9 cellular contexts compared by ENCODE assay signal in the genomic region with DNA sequence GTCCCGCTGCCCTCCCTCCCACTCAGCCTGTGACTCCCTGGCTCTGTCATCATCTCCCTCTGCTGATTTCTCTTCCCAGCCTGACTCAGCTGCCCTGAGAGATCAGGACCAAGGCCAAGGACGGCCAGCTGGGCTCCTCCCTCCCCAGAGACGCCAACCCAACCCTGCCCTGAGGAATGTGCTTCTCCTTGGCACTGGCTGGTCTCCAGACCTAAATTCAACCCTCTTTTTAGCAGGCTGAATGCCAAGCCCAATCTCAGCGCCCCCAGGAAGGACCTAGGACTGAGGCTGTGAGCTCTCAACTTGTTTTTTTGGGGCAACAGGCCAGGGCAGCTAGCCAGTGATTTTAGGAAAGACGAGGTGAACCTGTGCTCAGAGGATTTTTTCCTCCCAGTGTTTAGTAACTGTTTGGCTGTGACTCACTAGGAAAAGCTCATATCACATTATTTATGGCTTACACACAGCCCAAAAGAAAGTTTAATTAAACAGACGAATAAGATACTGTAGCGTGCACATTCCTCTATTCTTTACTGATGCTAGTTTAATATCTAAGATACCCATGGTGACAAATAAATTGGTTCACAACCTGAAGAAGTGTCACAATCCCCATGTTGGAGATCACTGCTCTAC. TPM values are rescaled to one million over a fixed set of nuclear protein-coding genes. Genes with fewer than 3 reads are reported as not detected.
DNase-seq lines count a peak whose midpoint lies in the region; ATAC-seq and TF ChIP-seq lines count a peak whose summit lies in the region.
"Had no signal": no experiment of that assay in that cellular context is flagged by ENCODE, and none has a peak within 500 bp of the region (broad histone marks: within the 10 kb centered on the region; RNA-seq: fewer than 3 reads in every experiment).

No MANE protein-coding gene starts in this region.

- intact Hi-C loops in PC-9 (cut with micrococcal nuclease; ENCODE audit: unreplicated experiment): loop anchor here (1.0 to 2.0 kb wide), 4 partner anchors 10 to 41 kb away; no protein-coding TSS in a partner anchor

- no peak overlapping the region for H3K4me3 ChIP-seq in PC-9

- H3K4me2 ChIP-seq in PC-9: peak overlapping the region; percentile 66

- no peaks in the 10 kb centered on the region for H3K9me3 ChIP-seq in PC-9 (ENCODE audit: insufficient read depth, low read depth)

- no peaks in the 10 kb centered on the region for H3K79me2 ChIP-seq in PC-9 (ENCODE audit: low read depth)

- peak overlapping the region; percentile 84 for H3K27ac ChIP-seq in PC-9

- peak; percentile 89 for ATAC-seq in esophagus mucosa
- ATAC-seq in omental fat pad (ENCODE audit: low FRiP score): peak; percentile 96
- no peak for ATAC-seq in HG02678 (IDR thresholded peaks at IDR 0.05; ENCODE audit: unreplicated experiment)
- no peak for ATAC-seq in HG03097 (IDR thresholded peaks at IDR 0.05; ENCODE audit: low FRiP score, unreplicated experiment)

- no peaks in the 10 kb centered on the region for H3K9me2 ChIP-seq in PC-9 (ENCODE audit: insufficient read depth)

- POLR2A ChIA-PET in PC-9 (lab: Charles Lee; ENCODE audit: unreplicated experiment): interaction anchor here (0.5 to 1.2 kb wide), 9 partner anchors 10 to 170 kb away, joined by 3 to 13 read pairs (median 4); no protein-coding TSS in a partner anchor

- peak; percentile 60 for DNase-seq in EH (ENCODE audit: low read depth)
- peak; percentile 95 to 99 for DNase-seq in PC-9
- DNase-seq in omental fat pad (ENCODE audit: low spot score): peak; percentile 35
- no peak for DNase-seq in cortex of kidney (lab: John Stamatoyannopoulos, UW)
- DNase-seq in globus pallidus (ENCODE audit: low spot score): no peak
- DNase-seq: DND-41 had no signal

- no peaks in the 10 kb centered on the region for H3K36me3 ChIP-seq in PC-9 (ENCODE audit: low read depth)

- H3K4me1 ChIP-seq in PC-9 (replicated peaks; ENCODE audit: insufficient read depth): peaks cover 66% of the 10 kb centered on the region

- no peaks in the 10 kb centered on the region for H4K20me1 ChIP-seq in PC-9 (ENCODE audit: insufficient read depth)

- BruUV-seq in PC-9 (replicated peaks; lab: Mats Ljungman, UMichigan): no TSS peak

- no peaks in the 10 kb centered on the region for H3K27me3 ChIP-seq in PC-9 (ENCODE audit: insufficient read depth, low read depth)

- no peak overlapping the region for H2AFZ ChIP-seq in PC-9

- H3F3A ChIP-seq in PC-9 (ENCODE audit: insufficient read depth, low read depth): peaks cover 53% of the 10 kb centered on the region

- TF ChIP-seq CTCF in PC-9 (conservative IDR thresholded peaks at IDR 0.05): no peak
- no peak for TF ChIP-seq CTCF in omental fat pad (IDR thresholded peaks at IDR 0.05)

- CTCF ChIA-PET in PC-9 (lab: Charles Lee): interaction anchor here (0.5 to 1.0 kb wide), 2 partner anchors 11 to 37 kb away, joined by 3 to 9 read pairs; no protein-coding TSS in a partner anchor

RNA-seq across cellular contexts. Expression of gene IGFL1, which starts 7.4 kb away (rescaled TPM):
- total RNA-seq in PC-9 (2021): 2.6 and 3.7 TPM in 2 replicates
- 20.2 TPM for total RNA-seq in esophagus mucosa
- not detected for total RNA-seq in omental fat pad

Comparison
In these comparisons a context has a peak if more than half of its experiments do, and no peak if none do; other contexts are left out.
1. DNase-seq: peak in EH (single experiment), PC-9 (2 of 2) and omental fat pad (single experiment); none in cortex of kidney (single experiment) and globus pallidus (single experiment).
2. ATAC-seq: peak in esophagus mucosa (single experiment) and omental fat pad (single experiment); none in HG02678 (single experiment) and HG03097 (single experiment).